ENCODE assay signal across 24 cellular contexts in the genomic region with DNA sequence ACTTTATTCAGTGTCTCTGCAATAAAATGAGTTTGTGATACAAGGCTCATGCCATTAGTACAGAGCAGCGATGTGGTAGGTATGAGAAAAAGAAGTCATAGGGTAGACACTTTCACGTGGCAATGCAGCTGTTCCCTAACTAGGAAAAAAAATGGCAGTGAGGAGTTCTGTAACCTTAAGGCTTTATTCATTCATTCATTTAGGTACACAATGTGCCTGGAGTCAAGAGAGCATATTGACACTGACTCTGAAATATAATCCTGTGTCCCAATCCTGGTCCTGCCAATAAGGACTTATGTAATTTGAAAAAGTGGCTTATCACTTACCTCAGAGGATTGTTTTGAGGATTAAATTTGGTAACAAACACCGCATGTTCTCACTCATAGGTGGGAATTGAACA.
"Had no signal": no experiment of that assay in that cellular context is flagged by ENCODE, and none has a peak within 500 bp of the region (broad histone marks: within the 10 kb centered on the region; RNA-seq: fewer than 3 reads in every experiment).

No MANE protein-coding gene starts in this region.

- ATAC-seq: left cardiac atrium; left lung; lower lobe of right lung; naive thymus-derived CD8-positive, alpha-beta T cell; pancreas; right cardiac atrium; sciatic nerve; stimulated activated naive B cell treated with anti-CD40 and anti-IgM and Interleukin-4, amounts not matched to agents 10 μg/mL and 1 μg/mL and 100 μg/mL, for 72 hours; stimulated activated naive CD8-positive, alpha-beta T cell treated with anti-CD3 and anti-CD28 coated beads, Interleukin-15, Interleukin-2, amounts not matched to agents 100 U/mL and 50 U/mL, for 24 hours had no signal

- DNase-seq: kidney glomerular epithelial cell; left cardiac atrium; left lung; lower lobe of right lung; mammary epithelial cell; mesenchymal stem cell; naive thymus-derived CD8-positive, alpha-beta T cell; nucleus accumbens; pancreas; posterior cingulate gyrus; retina; right cardiac atrium; stimulated activated CD4-positive, alpha-beta T cell treated with anti-CD3 and anti-CD28 coated beads, Interleukin-12 subunit alpha, Interleukin-12 subunit beta, amount 100 ng/mL, for 4 hours; stimulated activated CD4-positive, alpha-beta T cell treated with anti-CD3 and anti-CD28 coated beads, Interleukin-15, amount 100 ng/mL, for 24 hours; stimulated activated CD4-positive, alpha-beta T cell treated with anti-CD3 and anti-CD28 coated beads, Interleukin-2, amount 100 ng/mL, for 24 hours; stimulated activated CD4-positive, alpha-beta T cell treated with anti-CD3 and anti-CD28 coated beads, Interleukin-4, amount 100 ng/mL, for 1 hour; stimulated activated naive B cell treated with anti-CD40 and anti-IgM and Interleukin-4, amounts not matched to agents 10 μg/mL and 1 μg/mL and 100 μg/mL, for 72 hours; stimulated activated naive CD8-positive, alpha-beta T cell treated with anti-CD3 and anti-CD28 coated beads, Interleukin-15, Interleukin-2, amounts not matched to agents 100 U/mL and 50 U/mL, for 24 hours; stomach; testis; thyroid gland; transverse colon; upper lobe of left lung had no signal
